1 cellular context compared by ENCODE assay signal in genomic region chr4:83171640-83172039, GRCh38.
TF ChIP-seq lines count a peak whose summit lies in the region.

No MANE protein-coding gene starts in this region.

TF ChIP-seq in IMR-90, 13 proteins besides CTCF, POLR2A, EP300 and RAD21 (continued from another document):
- TF ChIP-seq MXI1 (IDR thresholded peaks at IDR 0.05; ENCODE audit: borderline replicate concordance, low read depth, low read length) (no peak), ELK1 (IDR thresholded peaks at IDR 0.05; ENCODE audit: borderline replicate concordance, low read depth, low read length) (no peak)
